8 cellular contexts compared by ENCODE assay signal in the genomic region with DNA sequence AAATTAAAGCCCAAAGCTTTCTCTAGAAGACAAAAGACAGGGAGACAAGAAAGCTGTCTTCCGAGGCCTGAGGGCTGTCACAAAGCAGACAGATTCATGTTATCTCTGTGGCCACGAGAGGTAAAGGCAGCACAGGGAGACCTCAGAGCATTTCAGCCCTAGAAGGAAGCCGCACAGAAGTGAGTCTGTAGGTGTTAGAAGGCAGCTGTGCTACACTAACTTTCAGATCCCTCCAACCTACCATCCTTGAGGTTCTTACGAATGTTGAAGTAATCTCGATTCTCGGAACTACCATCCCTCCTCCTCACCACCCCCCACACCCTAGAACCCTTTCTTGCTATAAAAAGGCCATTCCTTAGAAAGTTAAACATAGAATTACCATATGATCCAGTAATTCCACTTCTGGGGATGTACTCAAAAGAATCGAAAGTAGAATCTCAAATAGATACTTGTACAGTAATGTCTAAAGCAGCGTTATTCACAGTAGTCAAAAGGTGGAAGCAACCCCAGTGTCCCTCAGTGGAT. TPM values are rescaled to one million over a fixed set of nuclear protein-coding genes. Genes with fewer than 3 reads are reported as not detected.
DNase-seq lines count a peak whose midpoint lies in the region; ATAC-seq and TF ChIP-seq lines count a peak whose summit lies in the region.

No MANE protein-coding gene starts in this region.

- peaks cover 3% of the 10 kb centered on the region for H3K9me3 Mint-ChIP-seq in nephron progenitor cell

- DNase-seq in activated CD4-positive, alpha-beta T cell treated with anti-CD3 and anti-CD28 coated beads for 48 hours = peak; percentile 75
- DNase-seq in nephron progenitor cell (no peak), NCI-H345 (lab: John Stamatoyannopoulos, UW) (no peak), SHP77 treated with DMSO at 0.1 percent for 48 hours (lab: John Stamatoyannopoulos, UW) (no peak), NCI-H226 (no peak), sigmoid colon (no peak)

- intact Hi-C loops in sigmoid colon (cut with DNase I) = no loop called here

- H3K27me3 Mint-ChIP-seq in nephron progenitor cell (ENCODE audit: low read depth, poor library complexity) = peaks cover 4% of the 10 kb centered on the region

- no peak overlapping the region for H3K4me3 ChIP-seq in sigmoid colon

- no peaks in the 10 kb centered on the region for H3K27me3 ChIP-seq in sigmoid colon

- TF ChIP-seq POLR2A in sigmoid colon (IDR thresholded peaks at IDR 0.05) = no peak

- no peaks in the 10 kb centered on the region for H3K36me3 ChIP-seq in sigmoid colon

- H3K4me1 Mint-ChIP-seq in nephron progenitor cell = peaks cover 11% of the 10 kb centered on the region

- H3K4me1 ChIP-seq in sigmoid colon = peaks cover 0 to 7% (median 7%) of the 10 kb centered on the region in 4 donors

- no peak for TF ChIP-seq EP300 in sigmoid colon (IDR thresholded peaks at IDR 0.05)

- H3K4me3 Mint-ChIP-seq in nephron progenitor cell = no peak overlapping the region

- H3K36me3 Mint-ChIP-seq in nephron progenitor cell (ENCODE audit: low read depth) = no peaks in the 10 kb centered on the region

- ATAC-seq in GM18861 (IDR thresholded peaks at IDR 0.05; ENCODE audit: unreplicated experiment) = peak; percentile 68
- peak; percentile 76 for ATAC-seq in HG02852 (IDR thresholded peaks at IDR 0.05; ENCODE audit: unreplicated experiment)

- H3K27ac Mint-ChIP-seq in nephron progenitor cell = peak overlapping the region; percentile 39

- 70 to 84% methylated on average over 8 of the region's 8 CpGs for WGBS in sigmoid colon, 2 donors

- no peak for TF ChIP-seq CTCF in nephron progenitor cell (IDR thresholded peaks at IDR 0.05)
- no peak for TF ChIP-seq CTCF in sigmoid colon (IDR thresholded peaks at IDR 0.05)

- no peaks in the 10 kb centered on the region for H3K9me3 ChIP-seq in sigmoid colon

- no peak overlapping the region for H3K27ac ChIP-seq in sigmoid colon

RNA-seq across cellular contexts. Expression of a gene that starts 21.5 kb away (rescaled TPM):
- total RNA-seq in sigmoid colon = 10 to 100 TPM; 21.9 to 53.2 (median 33.5) TPM
- polyA plus RNA-seq in sigmoid colon = 10 to 100 TPM in 1 of 3 donors, 1 to 10 TPM in 2; 6.6 to 12.9 (median 8.3) TPM
